1 cellular context compared by ENCODE assay signal in genomic region chr6:11538049-11538798, GRCh38.
A peak's percentile ranks its signal among the peaks of the same experiment; 100 is the strongest.
TF ChIP-seq lines count a peak whose summit lies in the region.

No MANE protein-coding gene starts in this region.

TF ChIP-seq in HepG2, 621 proteins besides CTCF, POLR2A, EP300 and RAD21 (continued from another document and continues in another):
- TF ChIP-seq, protein P1, sequence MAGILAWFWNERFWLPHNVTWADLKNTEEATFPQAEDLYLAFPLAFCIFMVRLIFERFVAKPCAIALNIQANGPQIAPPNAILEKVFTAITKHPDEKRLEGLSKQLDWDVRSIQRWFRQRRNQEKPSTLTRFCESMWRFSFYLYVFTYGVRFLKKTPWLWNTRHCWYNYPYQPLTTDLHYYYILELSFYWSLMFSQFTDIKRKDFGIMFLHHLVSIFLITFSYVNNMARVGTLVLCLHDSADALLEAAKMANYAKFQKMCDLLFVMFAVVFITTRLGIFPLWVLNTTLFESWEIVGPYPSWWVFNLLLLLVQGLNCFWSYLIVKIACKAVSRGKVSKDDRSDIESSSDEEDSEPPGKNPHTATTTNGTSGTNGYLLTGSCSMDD (CRISPR knock-in tag; IDR thresholded peaks at IDR 0.05) = no peak
- TF ChIP-seq JUNB (CRISPR knock-in tag; IDR thresholded peaks at IDR 0.05; ENCODE audit: borderline replicate concordance) = no peak
- no peak for TF ChIP-seq ZBTB37 (CRISPR knock-in tag; IDR thresholded peaks at IDR 0.05)
- TF ChIP-seq SPEN (CRISPR knock-in tag; IDR thresholded peaks at IDR 0.05; ENCODE audit: low read depth) = 0 out of 2 replicates have a peak, but pooled peaks have one; percentile 14
- no peak for TF ChIP-seq ZC3H4 (CRISPR knock-in tag; IDR thresholded peaks at IDR 0.05; ENCODE audit: borderline replicate concordance)
- TF ChIP-seq ZFP37 (CRISPR knock-in tag; IDR thresholded peaks at IDR 0.05; ENCODE audit: borderline replicate concordance) = 0 out of 2 replicates have a peak, but pooled peaks have one; percentile 58
- TF ChIP-seq RBM39 (IDR thresholded peaks at IDR 0.05; ENCODE audit: low read depth, low read length, poor library complexity, severe bottlenecking) = no peak
- peak; percentile 53; the same call in 1 of the 2 replicates for TF ChIP-seq ZNF614 (CRISPR knock-in tag; IDR thresholded peaks at IDR 0.05; ENCODE audit: borderline replicate concordance)
- no peak for TF ChIP-seq ARID2 (CRISPR knock-in tag; IDR thresholded peaks at IDR 0.05; ENCODE audit: borderline replicate concordance)
- TF ChIP-seq, protein P2, sequence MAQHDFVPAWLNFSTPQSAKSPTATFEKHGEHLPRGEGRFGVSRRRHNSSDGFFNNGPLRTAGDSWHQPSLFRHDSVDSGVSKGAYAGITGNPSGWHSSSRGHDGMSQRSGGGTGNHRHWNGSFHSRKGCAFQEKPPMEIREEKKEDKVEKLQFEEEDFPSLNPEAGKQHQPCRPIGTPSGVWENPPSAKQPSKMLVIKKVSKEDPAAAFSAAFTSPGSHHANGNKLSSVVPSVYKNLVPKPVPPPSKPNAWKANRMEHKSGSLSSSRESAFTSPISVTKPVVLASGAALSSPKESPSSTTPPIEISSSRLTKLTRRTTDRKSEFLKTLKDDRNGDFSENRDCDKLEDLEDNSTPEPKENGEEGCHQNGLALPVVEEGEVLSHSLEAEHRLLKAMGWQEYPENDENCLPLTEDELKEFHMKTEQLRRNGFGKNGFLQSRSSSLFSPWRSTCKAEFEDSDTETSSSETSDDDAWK (CRISPR knock-in tag; IDR thresholded peaks at IDR 0.05) = no peak
- no peak for TF ChIP-seq EED (CRISPR knock-in tag; IDR thresholded peaks at IDR 0.05)
- TF ChIP-seq ARID4A (CRISPR knock-in tag; IDR thresholded peaks at IDR 0.05; ENCODE audit: borderline replicate concordance) = peak; percentile 62
- TF ChIP-seq NFKB2 (CRISPR knock-in tag; IDR thresholded peaks at IDR 0.05; ENCODE audit: borderline replicate concordance) = no peak; the same call in 1 of the 2 replicates
- peak; percentile 43; the same call in 1 of the 2 replicates for TF ChIP-seq ZFY (CRISPR knock-in tag; IDR thresholded peaks at IDR 0.05)
- peak; percentile 19; the same call in 1 of the 2 replicates for TF ChIP-seq NR2F2 (IDR thresholded peaks at IDR 0.05; ENCODE audit: borderline replicate concordance, low read depth)
- TF ChIP-seq, protein P3, sequence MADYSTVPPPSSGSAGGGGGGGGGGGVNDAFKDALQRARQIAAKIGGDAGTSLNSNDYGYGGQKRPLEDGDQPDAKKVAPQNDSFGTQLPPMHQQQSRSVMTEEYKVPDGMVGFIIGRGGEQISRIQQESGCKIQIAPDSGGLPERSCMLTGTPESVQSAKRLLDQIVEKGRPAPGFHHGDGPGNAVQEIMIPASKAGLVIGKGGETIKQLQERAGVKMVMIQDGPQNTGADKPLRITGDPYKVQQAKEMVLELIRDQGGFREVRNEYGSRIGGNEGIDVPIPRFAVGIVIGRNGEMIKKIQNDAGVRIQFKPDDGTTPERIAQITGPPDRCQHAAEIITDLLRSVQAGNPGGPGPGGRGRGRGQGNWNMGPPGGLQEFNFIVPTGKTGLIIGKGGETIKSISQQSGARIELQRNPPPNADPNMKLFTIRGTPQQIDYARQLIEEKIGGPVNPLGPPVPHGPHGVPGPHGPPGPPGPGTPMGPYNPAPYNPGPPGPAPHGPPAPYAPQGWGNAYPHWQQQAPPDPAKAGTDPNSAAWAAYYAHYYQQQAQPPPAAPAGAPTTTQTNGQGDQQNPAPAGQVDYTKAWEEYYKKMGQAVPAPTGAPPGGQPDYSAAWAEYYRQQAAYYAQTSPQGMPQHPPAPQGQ (CRISPR knock-in tag; IDR thresholded peaks at IDR 0.05; ENCODE audit: borderline replicate concordance) = no peak
- peak; percentile 46; the same call in 1 of the 2 replicates for TF ChIP-seq MXD1 (CRISPR knock-in tag; IDR thresholded peaks at IDR 0.05)
- 0 out of 2 replicates have a peak, but pooled peaks have one; percentile 18 for TF ChIP-seq IKZF5 (CRISPR knock-in tag; IDR thresholded peaks at IDR 0.05)
- TF ChIP-seq HNRNPLL (IDR thresholded peaks at IDR 0.05; ENCODE audit: low read depth, low read length, poor library complexity, severe bottlenecking) = peak; percentile 26
- TF ChIP-seq, protein P4, sequence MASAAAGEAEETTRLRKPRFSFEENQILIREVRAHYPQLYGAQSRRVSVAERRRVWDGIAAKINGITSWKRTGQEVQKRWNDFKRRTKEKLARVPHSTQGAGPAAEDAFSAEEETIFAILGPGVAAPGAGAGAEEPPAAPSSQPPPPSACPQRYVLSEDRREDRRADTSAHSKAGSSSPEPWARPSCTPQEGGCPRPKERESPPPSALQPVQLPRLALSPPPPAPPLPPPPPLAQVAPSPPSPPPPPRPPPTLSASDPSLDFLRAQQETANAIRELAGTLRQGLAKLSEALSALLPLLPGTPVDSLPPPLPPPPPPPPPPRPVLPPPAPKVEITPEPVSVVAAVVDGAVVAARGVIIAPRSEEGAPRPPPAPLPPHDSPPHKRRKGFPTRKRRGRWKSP (CRISPR knock-in tag; IDR thresholded peaks at IDR 0.05) = 0 out of 2 replicates have a peak, but pooled peaks have one; percentile 21
- no peak for TF ChIP-seq GZF1 (CRISPR knock-in tag; IDR thresholded peaks at IDR 0.05)
- TF ChIP-seq ZNF616 (CRISPR knock-in tag; IDR thresholded peaks at IDR 0.05; ENCODE audit: low read depth) = no peak
- TF ChIP-seq POGZ (CRISPR knock-in tag; IDR thresholded peaks at IDR 0.05) = peak; percentile 38; the same call in 1 of the 2 replicates
- peak; percentile 56; the same call in 1 of the 2 replicates for TF ChIP-seq KDM2A (CRISPR knock-in tag; IDR thresholded peaks at IDR 0.05; ENCODE audit: borderline replicate concordance, low read depth)
- TF ChIP-seq ZKSCAN5 (CRISPR knock-in tag; IDR thresholded peaks at IDR 0.05) = 0 out of 2 replicates have a peak, but pooled peaks have one; percentile 28
- TF ChIP-seq ATAD3A (CRISPR knock-in tag; IDR thresholded peaks at IDR 0.05) = no peak
- no peak for TF ChIP-seq ZNF343 (CRISPR knock-in tag; IDR thresholded peaks at IDR 0.05)
- TF ChIP-seq JDP2 (CRISPR knock-in tag; IDR thresholded peaks at IDR 0.05; ENCODE audit: borderline replicate concordance) = no peak
- no peak for TF ChIP-seq SIN3B (IDR thresholded peaks at IDR 0.05; ENCODE audit: low read length)
- no peak for TF ChIP-seq ZNF232 (CRISPR knock-in tag; IDR thresholded peaks at IDR 0.05; ENCODE audit: borderline replicate concordance)
- TF ChIP-seq LBX2 (CRISPR knock-in tag; IDR thresholded peaks at IDR 0.05; ENCODE audit: borderline replicate concordance) = no peak
- no peak for TF ChIP-seq ZMAT3 (CRISPR knock-in tag; conservative IDR thresholded peaks at IDR 0.05)
- TF ChIP-seq CBX5 (CRISPR knock-in tag; IDR thresholded peaks at IDR 0.05; ENCODE audit: borderline replicate concordance) = no peak
- TF ChIP-seq THAP9 (CRISPR knock-in tag; IDR thresholded peaks at IDR 0.05; ENCODE audit: borderline replicate concordance) = peak; percentile 60; the same call in 1 of the 2 replicates
- TF ChIP-seq ZNF274 (CRISPR knock-in tag; IDR thresholded peaks at IDR 0.05) = peak; percentile 54; the same call in 1 of the 2 replicates
- TF ChIP-seq ZNF749 (CRISPR knock-in tag; IDR thresholded peaks at IDR 0.05; ENCODE audit: borderline replicate concordance) = peak; percentile 17; the same call in 1 of the 2 replicates
- no peak for TF ChIP-seq ZNF670 (CRISPR knock-in tag; IDR thresholded peaks at IDR 0.05; ENCODE audit: borderline replicate concordance)
- TF ChIP-seq ZNF598 (CRISPR knock-in tag; IDR thresholded peaks at IDR 0.05; ENCODE audit: borderline replicate concordance) = no peak
- no peak for TF ChIP-seq ZNF780A (CRISPR knock-in tag; IDR thresholded peaks at IDR 0.05)
- TF ChIP-seq PLSCR1 (CRISPR knock-in tag; IDR thresholded peaks at IDR 0.05; ENCODE audit: borderline replicate concordance) = 0 out of 2 replicates have a peak, but pooled peaks have one; percentile 32
- no peak for TF ChIP-seq ZFP41 (CRISPR knock-in tag; IDR thresholded peaks at IDR 0.05; ENCODE audit: borderline replicate concordance)
- no peak for TF ChIP-seq NONO (IDR thresholded peaks at IDR 0.05)
- TF ChIP-seq NONO (CRISPR knock-in tag; conservative IDR thresholded peaks at IDR 0.05) = no peak
- TF ChIP-seq, protein P5, sequence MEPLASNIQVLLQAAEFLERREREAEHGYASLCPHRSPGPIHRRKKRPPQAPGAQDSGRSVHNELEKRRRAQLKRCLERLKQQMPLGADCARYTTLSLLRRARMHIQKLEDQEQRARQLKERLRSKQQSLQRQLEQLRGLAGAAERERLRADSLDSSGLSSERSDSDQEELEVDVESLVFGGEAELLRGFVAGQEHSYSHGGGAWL (CRISPR knock-in tag; IDR thresholded peaks at IDR 0.05) = peak; percentile 37; the same call in 1 of the 2 replicates
- peak; percentile 55; the same call in 1 of the 2 replicates for TF ChIP-seq ZBTB42 (CRISPR knock-in tag; IDR thresholded peaks at IDR 0.05)
- TF ChIP-seq TMF1 (CRISPR knock-in tag; IDR thresholded peaks at IDR 0.05; ENCODE audit: low read depth) = no peak; the same call in 1 of the 2 replicates
- TF ChIP-seq DPF2 (CRISPR knock-in tag; IDR thresholded peaks at IDR 0.05; ENCODE audit: borderline replicate concordance, low read depth) = no peak
